28 cellular contexts compared by ENCODE assay signal in the genomic region with DNA sequence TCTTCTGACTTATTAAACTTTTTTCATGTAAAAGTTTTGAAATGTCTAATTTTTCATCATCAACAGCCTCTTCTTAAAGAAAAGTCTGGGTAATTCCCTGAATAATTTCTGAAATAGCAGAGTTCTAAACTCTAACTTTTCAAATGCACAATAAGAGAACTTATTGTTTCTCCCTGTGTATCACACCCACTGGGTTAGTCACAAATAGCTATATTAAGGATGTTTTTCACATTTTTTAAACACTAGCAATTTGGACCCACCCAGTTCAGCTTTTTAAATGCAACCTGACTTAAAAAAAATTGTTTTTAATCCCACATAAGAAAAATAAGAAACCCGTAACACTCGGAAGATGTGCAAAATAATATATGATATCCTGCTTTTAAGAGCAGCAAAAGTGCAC.
"Had no signal": no experiment of that assay in that cellular context is flagged by ENCODE, and none has a peak within 500 bp of the region (broad histone marks: within the 10 kb centered on the region; RNA-seq: fewer than 3 reads in every experiment).

No MANE protein-coding gene starts in this region.

- H3K27ac Mint-ChIP-seq: activated CD4-positive, alpha-beta T cell treated with anti-CD3 and anti-CD28 coated beads for 36 hours; activated CD4-positive, alpha-beta T cell treated with anti-CD3 and anti-CD28 coated beads, Interleukin-2, amount 10 ng/mL, durations not matched to agents 7 days and 5 days; activated naive CD4-positive, alpha-beta T cell treated with anti-CD3 and anti-CD28 coated beads for 36 hours; activated naive CD8-positive, alpha-beta T cell; activated naive CD8-positive, alpha-beta T cell treated with anti-CD3 and anti-CD28 coated beads, Interleukin-2, amount 50 U/mL, for 24 hours; activated T-helper 1 cell treated with anti-CD3 and anti-CD28 coated beads, Interleukin-12 subunit alpha, Interleukin-12 subunit beta, Interleukin-2, Interleukin-4 antibody, amounts not matched to agents 30 ng/mL and 10 ng/mL and 1 ng/mL, durations not matched to agents 14 hours and 24 hours and 36 hours; T-helper 2 cell treated with Interferon-gamma antibody and Interleukin-4, amounts not matched to agents 5 μg/mL and 100 μg/mL, for 36 hours; WTC11 had no signal

- H3K4me3 ChIP-seq: SJCRH30, SK-N-MC had no signal

- H3K4me1 ChIP-seq: SJCRH30 had no signal

- H3K27me3 ChIP-seq: brain microvascular endothelial cell, SJCRH30 had no signal

- H3K27me3 Mint-ChIP-seq: activated CD4-positive, alpha-beta T cell treated with anti-CD3 and anti-CD28 coated beads for 36 hours; activated naive CD8-positive, alpha-beta T cell; activated naive CD8-positive, alpha-beta T cell treated with anti-CD3 and anti-CD28 coated beads, Interleukin-2, amount 50 U/mL, for 24 hours had no signal

- H3K36me3 Mint-ChIP-seq: activated naive CD8-positive, alpha-beta T cell; WTC11 had no signal

- H3K4me1 Mint-ChIP-seq: activated CD4-positive, alpha-beta T cell treated with anti-CD3 and anti-CD28 coated beads for 36 hours; WTC11 had no signal

- H3K9me3 ChIP-seq: SJCRH30 had no signal

- H3K27ac ChIP-seq: brain microvascular endothelial cell, SJCRH30, SK-N-MC had no signal

- DNase-seq: activated CD4-positive, alpha-beta T cell treated with anti-CD3 and anti-CD28 coated beads for 36 hours; activated CD4-positive, alpha-beta T cell treated with anti-CD3 and anti-CD28 coated beads, Interleukin-2, amount 10 ng/mL, durations not matched to agents 7 days and 5 days; activated CD4-positive, alpha-beta T cell treated with anti-CD3 and anti-CD28 coated beads, Interleukin-2, amount 50 U/mL, for 48 hours; activated CD8-positive, alpha-beta memory T cell treated with anti-CD3 and anti-CD28 coated beads, Interleukin-2, amount 50 U/mL, for 4 hours; activated gamma-delta T cell treated with Interleukin-2 at 50 U/mL for 16 hours; activated naive CD4-positive, alpha-beta T cell treated with anti-CD3 and anti-CD28 coated beads for 36 hours; activated naive CD8-positive, alpha-beta T cell treated with anti-CD3 and anti-CD28 coated beads, Interleukin-2, amount 50 U/mL, for 24 hours; activated T-cell treated with anti-CD3 and anti-CD28 coated beads for 4 hours; activated T-cell treated with anti-CD3 and anti-CD28 coated beads, Interleukin-2, amount 50 U/mL, for 4 hours; amniotic stem cell; aorta; brain microvascular endothelial cell; KG1; MM.1S; MV-4-11; NCI-H1092; NCI-H1436 treated with DMSO at 0.1 percent for 48 hours; NCI-H1694 treated with DMSO at 0.1 percent for 48 hours; NCI-H2029; NCI-H345; NCI-H524 treated with DMSO at 0.1 percent for 48 hours; SHP77; SJCRH30 had no signal

- H3K4me3 Mint-ChIP-seq: activated CD4-positive, alpha-beta T cell treated with anti-CD3 and anti-CD28 coated beads for 36 hours; activated CD4-positive, alpha-beta T cell treated with anti-CD3 and anti-CD28 coated beads, Interleukin-2, amount 10 ng/mL, durations not matched to agents 7 days and 5 days; activated naive CD4-positive, alpha-beta T cell treated with anti-CD3 and anti-CD28 coated beads for 36 hours; activated naive CD8-positive, alpha-beta T cell; activated naive CD8-positive, alpha-beta T cell treated with anti-CD3 and anti-CD28 coated beads, Interleukin-2, amount 50 U/mL, for 24 hours; activated T-cell treated with anti-CD3 and anti-CD28 coated beads, Interleukin-2, amount 50 U/mL, for 4 hours; activated T-helper 1 cell treated with anti-CD3 and anti-CD28 coated beads, Interleukin-12 subunit alpha, Interleukin-12 subunit beta, Interleukin-2, Interleukin-4 antibody, amounts not matched to agents 30 ng/mL and 10 ng/mL and 1 ng/mL, durations not matched to agents 14 hours and 24 hours and 36 hours; T-helper 2 cell treated with Interferon-gamma antibody and Interleukin-4, amounts not matched to agents 5 μg/mL and 100 μg/mL, for 36 hours; WTC11 had no signal

- H3K36me3 ChIP-seq: brain microvascular endothelial cell, SJCRH30 had no signal

- H3K9me3 Mint-ChIP-seq: activated CD4-positive, alpha-beta T cell treated with anti-CD3 and anti-CD28 coated beads, Interleukin-2, amount 10 ng/mL, durations not matched to agents 7 days and 5 days; activated naive CD4-positive, alpha-beta T cell treated with anti-CD3 and anti-CD28 coated beads for 36 hours; activated naive CD8-positive, alpha-beta T cell treated with anti-CD3 and anti-CD28 coated beads, Interleukin-2, amount 50 U/mL, for 24 hours; activated T-cell treated with anti-CD3 and anti-CD28 coated beads, Interleukin-2, amount 50 U/mL, for 4 hours; activated T-helper 1 cell treated with anti-CD3 and anti-CD28 coated beads, Interleukin-12 subunit alpha, Interleukin-12 subunit beta, Interleukin-2, Interleukin-4 antibody, amounts not matched to agents 30 ng/mL and 10 ng/mL and 1 ng/mL, durations not matched to agents 14 hours and 24 hours and 36 hours; T-helper 2 cell treated with Interferon-gamma antibody and Interleukin-4, amounts not matched to agents 5 μg/mL and 100 μg/mL, for 36 hours; WTC11 had no signal
